15 cellular contexts compared by ENCODE assay signal in the genomic region with DNA sequence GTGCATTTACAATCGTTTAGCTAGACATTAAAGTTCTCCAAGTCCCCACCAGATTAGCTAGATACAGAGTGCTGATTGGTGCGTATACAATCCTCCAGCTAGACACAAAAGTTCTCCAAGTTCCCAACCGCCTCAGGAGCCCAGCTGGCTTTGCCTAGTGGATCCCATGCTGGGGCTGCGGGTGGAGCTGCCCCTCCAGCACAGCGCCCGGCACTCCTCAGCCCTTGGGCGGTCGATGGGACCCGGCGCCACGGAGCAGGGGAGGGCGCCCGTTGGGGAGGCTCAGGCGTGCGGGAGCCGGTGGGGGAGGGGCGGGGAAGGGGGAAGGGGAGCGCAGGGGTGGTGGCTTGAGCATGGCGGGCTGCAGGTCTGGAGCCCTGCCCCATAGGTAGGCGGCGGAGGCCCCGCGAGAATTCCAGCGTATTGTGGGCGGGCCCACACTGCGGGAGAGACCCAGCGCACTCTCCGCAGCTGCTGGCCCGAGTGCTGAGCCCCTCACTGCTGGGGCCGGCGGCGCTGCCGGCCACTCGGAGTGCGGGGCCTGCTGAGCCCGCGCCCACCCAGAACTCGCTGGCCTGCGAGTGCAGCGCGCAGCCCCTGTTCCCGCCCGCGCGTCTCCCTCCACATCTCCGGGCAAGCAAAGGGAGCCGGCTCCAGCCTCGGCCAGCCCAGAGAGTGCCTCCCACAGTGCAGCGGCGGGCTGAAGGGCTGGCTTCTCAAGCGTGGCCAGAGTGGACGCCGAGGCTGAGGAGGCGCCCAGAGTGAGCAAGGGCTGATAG.
DNase-seq lines count a peak whose midpoint lies in the region; TF ChIP-seq lines count a peak whose summit lies in the region.
"Had no signal": no experiment of that assay in that cellular context is flagged by ENCODE, and none has a peak within 500 bp of the region (broad histone marks: within the 10 kb centered on the region; RNA-seq: fewer than 3 reads in every experiment).

No MANE protein-coding gene starts in this region.

- H2BK5ac ChIP-seq in H9 (ENCODE audit: insufficient read length, low read length) = no peak overlapping the region

- H2BK15ac ChIP-seq in H9 (ENCODE audit: low read depth, low read length) = no peak overlapping the region

- H3K27ac Mint-ChIP-seq in H9 (no peak overlapping the region), glutamatergic neuron (ENCODE audit: unreplicated experiment) (no peak overlapping the region)

- no peaks in the 10 kb centered on the region for H4K20me1 ChIP-seq in H9 (ENCODE audit: control insufficient read depth, insufficient read depth, insufficient read length)
- H4K20me1 ChIP-seq: BLaER1 treated with 17β-estradiol and CSF1 and Interleukin-3, amounts not matched to agents 10 nM and 100 nM had no signal

- WGBS in H9 (ENCODE audit: extremely low coverage, insufficient read length, low lambda C conversion rate) = no CpG with 5 or more reads among the region's 54 CpGs
- WGBS in spleen, 5 donors = 80 to 97% (median 96%) methylated on average over 36 to 54 of the region's 54 CpGs

- TF ChIP-seq POLR2A in spleen (IDR thresholded peaks at IDR 0.05) = no peak

- H2AK5ac ChIP-seq in H9 (ENCODE audit: insufficient read length, low read length) = no peak overlapping the region

- H3K27me3 Mint-ChIP-seq in H9 (ENCODE audit: low read depth) (no peaks in the 10 kb centered on the region; the same call in 1 of the 2 replicates), glutamatergic neuron (ENCODE audit: unreplicated experiment) (no peaks in the 10 kb centered on the region)

- no peak overlapping the region for H4K8ac ChIP-seq in H9 (replicated peaks; ENCODE audit: insufficient read length, low read depth, low read length)

- H3K27ac ChIP-seq in H9 (ENCODE audit: insufficient read length, low read depth, low read length) (no peak overlapping the region), spleen (no peak overlapping the region)
- H3K27ac ChIP-seq: BLaER1 treated with 17β-estradiol and CSF1 and Interleukin-3, amounts not matched to agents 10 nM and 100 nM had no signal

- no peak overlapping the region for H3K4me3 ChIP-seq in spleen
- H3K4me3 ChIP-seq: BLaER1 treated with 17β-estradiol and CSF1 and Interleukin-3, amounts not matched to agents 10 nM and 100 nM had no signal

- H4K91ac ChIP-seq in H9 (ENCODE audit: insufficient read length, low read depth, low read length) = no peak overlapping the region

- H3K36me3 Mint-ChIP-seq in H9 (ENCODE audit: insufficient read depth in 1 of 3, low read depth in 3 of 3) (no peaks in the 10 kb centered on the region; a peak in 3 of 7 replicates), glutamatergic neuron (ENCODE audit: unreplicated experiment) (no peaks in the 10 kb centered on the region)

- no peak overlapping the region for H3K56ac ChIP-seq in H9 (ENCODE audit: insufficient read length, low read depth, low read length)

- no peak overlapping the region for H2BK120ac ChIP-seq in H9 (ENCODE audit: low read depth, low read length, poor library complexity, severe bottlenecking)

- H3K18ac ChIP-seq in H9 (ENCODE audit: insufficient read length, low read depth, low read length) = no peak overlapping the region

- no peak overlapping the region for H3K4me2 ChIP-seq in H9 (ENCODE audit: insufficient read depth, insufficient read length, low read length)
- H3K4me2 ChIP-seq: BLaER1 treated with 17β-estradiol and CSF1 and Interleukin-3, amounts not matched to agents 10 nM and 100 nM had no signal

- no peaks in the 10 kb centered on the region for H3K79me1 ChIP-seq in H9 (ENCODE audit: insufficient read depth, low read depth, low read length, poor library complexity, severe bottlenecking)

- H3K4me3 Mint-ChIP-seq in H9 = no peak overlapping the region
- H3K4me3 Mint-ChIP-seq in glutamatergic neuron (ENCODE audit: unreplicated experiment) = no peak overlapping the region

- peaks cover 7% of the 10 kb centered on the region in 2 experiments for H3K4me1 Mint-ChIP-seq in H9
- no peaks in the 10 kb centered on the region for H3K4me1 Mint-ChIP-seq in glutamatergic neuron (ENCODE audit: low read depth, unreplicated experiment)

- H2BK20ac ChIP-seq in H9 (ENCODE audit: low read depth, low read length, poor library complexity, severe bottlenecking) = no peak overlapping the region

- H3K27me3 ChIP-seq in H9 (ENCODE audit: insufficient read depth, low read length) = no peaks in the 10 kb centered on the region
- H3K27me3 ChIP-seq in spleen (replicated peaks in 1 of 7) = no peaks in the 10 kb centered on the region
- H3K27me3 ChIP-seq: BLaER1 treated with 17β-estradiol and CSF1 and Interleukin-3, amounts not matched to agents 10 nM and 100 nM had no signal

- no peak overlapping the region for H3K23ac ChIP-seq in H9 (ENCODE audit: insufficient read length, low read depth, low read length)

- no peaks in the 10 kb centered on the region for H3K23me2 ChIP-seq in H9 (ENCODE audit: insufficient read length, low read depth, low read length, poor library complexity, severe bottlenecking)

- TF ChIP-seq CTCF in H9 (conservative IDR thresholded peaks at IDR 0.05) = no peak
- TF ChIP-seq CTCF in glutamatergic neuron (IDR thresholded peaks at IDR 0.05; ENCODE audit: partially characterized antibody, unreplicated experiment) = no peak
- TF ChIP-seq CTCF in spleen (IDR thresholded peaks at IDR 0.05 in 8 of 11, conservative IDR thresholded peaks at IDR 0.05 in 3 of 11) = no peak

- H3K9ac ChIP-seq in H9 (ENCODE audit: extremely low read depth, insufficient read length, low read length) = no peak overlapping the region
- H3K9ac ChIP-seq: BLaER1 treated with 17β-estradiol and CSF1 and Interleukin-3, amounts not matched to agents 10 nM and 100 nM had no signal

- intact Hi-C loops in spleen (cut with DNase I; ENCODE audit: low total_unique reads) = no loop called here

- no peak overlapping the region for H2AFZ ChIP-seq in H9 (ENCODE audit: low read length)

- H2BK12ac ChIP-seq in H9 (ENCODE audit: insufficient read length, low read depth, low read length) = no peak overlapping the region

- H3K9me3 ChIP-seq in H9 (ENCODE audit: control insufficient read depth, low read depth, low read length) (no peaks in the 10 kb centered on the region), spleen (peaks cover 0 to 20% (median 10%) of the 10 kb centered on the region in 8 donors)

- H3K9me3 Mint-ChIP-seq in H9 = peaks cover 0 to 4% of the 10 kb centered on the region in 2 experiments; a peak in 2 of 5 replicates
- no peaks in the 10 kb centered on the region for H3K9me3 Mint-ChIP-seq in glutamatergic neuron (ENCODE audit: unreplicated experiment)

- no peak overlapping the region for H4K5ac ChIP-seq in H9 (ENCODE audit: insufficient read length, low read depth, low read length)

- H3K4ac ChIP-seq in H9 (ENCODE audit: low read depth, low read length) = no peak overlapping the region

- H3K4me1 ChIP-seq in H9 (ENCODE audit: insufficient read depth, low read length) = no peaks in the 10 kb centered on the region
- H3K4me1 ChIP-seq in spleen = no peaks in the 10 kb centered on the region
- H3K4me1 ChIP-seq: BLaER1 treated with 17β-estradiol and CSF1 and Interleukin-3, amounts not matched to agents 10 nM and 100 nM had no signal

- no peaks in the 10 kb centered on the region for H3K36me3 ChIP-seq in spleen
- H3K36me3 ChIP-seq: BLaER1 treated with 17β-estradiol and CSF1 and Interleukin-3, amounts not matched to agents 10 nM and 100 nM had no signal

- no peaks in the 10 kb centered on the region for H3K79me2 ChIP-seq in H9 (ENCODE audit: insufficient read depth, low read length)

- no peak overlapping the region for H3T11ph ChIP-seq in H9 (ENCODE audit: low read length)

- DNase-seq in ELF-1 (ENCODE audit: low read depth, low spot score) (peak; percentile 52), H9 (peak; percentile 43), glutamatergic neuron (peak; percentile 25), spleen (peak; percentile 62), SW 1271 (lab: John Stamatoyannopoulos, UW) (no peak), NCI-H2196 treated with DMSO at 0.1 percent for 48 hours (lab: John Stamatoyannopoulos, UW; ENCODE audit: unreplicated experiment) (no peak), A172 (ENCODE audit: low spot score) (no peak)
- DNase-seq: HCEC 1CT; Karpas-422; MV-4-11; NCI-H1417 treated with DMSO at 0.1 percent for 48 hours; NCI-H2029 treated with DMSO at 0.1 percent for 48 hours; NCI-H69; NK-92 treated with Interleukin-12 subunit alpha and Interleukin-12 subunit beta, amount 100 ng/mL, for 24 hours had no signal

- no peak overlapping the region for H3K14ac ChIP-seq in H9 (ENCODE audit: insufficient read depth, low read length)

Comparison
In these comparisons a context has a peak if more than half of its experiments do, and no peak if none do; other contexts are left out.
1. DNase-seq: peak in ELF-1 (single experiment), H9 (single experiment), glutamatergic neuron (single experiment) and spleen (single experiment); none in SW 1271 (0 of 2), NCI-H2196 treated with DMSO at 0.1 percent for 48 hours (single experiment) and A172 (single experiment).